In the genomic region with DNA sequence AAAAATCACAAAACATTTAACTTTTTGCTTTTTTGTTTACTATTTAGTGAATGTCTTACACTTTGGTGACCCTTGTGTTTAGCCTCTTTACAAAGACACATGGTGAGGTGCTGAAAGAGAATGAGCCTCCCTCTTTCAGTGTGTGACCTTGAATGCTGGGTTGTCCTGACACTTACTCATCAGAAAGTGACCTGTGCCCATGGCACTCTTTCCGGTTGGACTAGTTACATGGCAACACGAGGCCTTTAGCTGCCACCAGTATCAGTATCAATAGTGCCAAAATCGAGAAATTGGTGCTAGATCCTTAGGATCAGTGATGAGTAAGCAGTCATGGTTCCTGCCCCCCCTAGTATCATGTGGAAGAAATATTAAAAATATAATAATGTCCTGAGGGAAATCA, we compare ENCODE assay signal across 12 cellular contexts. TPM values are rescaled to one million over a fixed set of nuclear protein-coding genes. Genes with fewer than 3 reads are reported as not detected.
DNase-seq lines count a peak whose midpoint lies in the region; ATAC-seq and TF ChIP-seq lines count a peak whose summit lies in the region.
"Had no signal": no experiment of that assay in that cellular context is flagged by ENCODE, and none has a peak within 500 bp of the region (broad histone marks: within the 10 kb centered on the region; RNA-seq: fewer than 3 reads in every experiment).

No MANE protein-coding gene starts in this region.

- H3K36me3 ChIP-seq in tibial artery = peaks cover 0 to 13% (median 10%) of the 10 kb centered on the region in 3 donors

- peak overlapping the region; percentile 59 for H3K4me3 Mint-ChIP-seq in activated naive CD4-positive, alpha-beta T cell treated with anti-CD3 and anti-CD28 coated beads, Interleukin-2, amount 50 U/mL, for 24 hours
- H3K4me3 Mint-ChIP-seq in activated naive CD4-positive, alpha-beta T cell treated with anti-CD3 and anti-CD28 coated beads for 36 hours = no peak overlapping the region
- peak overlapping the region; percentile 38 for H3K4me3 Mint-ChIP-seq in activated CD8-positive, alpha-beta T cell treated with anti-CD3 and anti-CD28 coated beads, Interleukin-2, amount 10 ng/mL, durations not matched to agents 7 days and 5 days
- peak overlapping the region; percentile 21 for H3K4me3 Mint-ChIP-seq in memory B cell

- H3K4me1 Mint-ChIP-seq in activated naive CD4-positive, alpha-beta T cell treated with anti-CD3 and anti-CD28 coated beads, Interleukin-2, amount 50 U/mL, for 24 hours = peaks cover 8% of the 10 kb centered on the region
- H3K4me1 Mint-ChIP-seq in activated naive CD4-positive, alpha-beta T cell treated with anti-CD3 and anti-CD28 coated beads for 36 hours (ENCODE audit: low read depth) = peaks cover 6% of the 10 kb centered on the region
- H3K4me1 Mint-ChIP-seq in activated CD8-positive, alpha-beta T cell treated with anti-CD3 and anti-CD28 coated beads, Interleukin-2, amount 10 ng/mL, durations not matched to agents 7 days and 5 days (ENCODE audit: low read depth) = peaks cover 16% of the 10 kb centered on the region
- H3K4me1 Mint-ChIP-seq in memory B cell = peaks cover 6% of the 10 kb centered on the region

- H3K9me3 Mint-ChIP-seq in activated naive CD4-positive, alpha-beta T cell treated with anti-CD3 and anti-CD28 coated beads, Interleukin-2, amount 50 U/mL, for 24 hours = no peaks in the 10 kb centered on the region
- H3K9me3 Mint-ChIP-seq in activated naive CD4-positive, alpha-beta T cell treated with anti-CD3 and anti-CD28 coated beads for 36 hours = no peaks in the 10 kb centered on the region
- H3K9me3 Mint-ChIP-seq in activated CD8-positive, alpha-beta T cell treated with anti-CD3 and anti-CD28 coated beads, Interleukin-2, amount 10 ng/mL, durations not matched to agents 7 days and 5 days (ENCODE audit: insufficient read depth) = no peaks in the 10 kb centered on the region
- no peaks in the 10 kb centered on the region for H3K9me3 Mint-ChIP-seq in memory B cell
- H3K9me3 Mint-ChIP-seq: effector memory CD8-positive, alpha-beta T cell had no signal

- H3K27me3 Mint-ChIP-seq in activated naive CD4-positive, alpha-beta T cell treated with anti-CD3 and anti-CD28 coated beads, Interleukin-2, amount 50 U/mL, for 24 hours = no peaks in the 10 kb centered on the region
- no peaks in the 10 kb centered on the region for H3K27me3 Mint-ChIP-seq in activated naive CD4-positive, alpha-beta T cell treated with anti-CD3 and anti-CD28 coated beads for 36 hours (ENCODE audit: low read depth)
- H3K27me3 Mint-ChIP-seq in activated CD8-positive, alpha-beta T cell treated with anti-CD3 and anti-CD28 coated beads, Interleukin-2, amount 10 ng/mL, durations not matched to agents 7 days and 5 days (ENCODE audit: low read depth) = no peaks in the 10 kb centered on the region
- H3K27me3 Mint-ChIP-seq in memory B cell = no peaks in the 10 kb centered on the region
- H3K27me3 Mint-ChIP-seq: effector memory CD8-positive, alpha-beta T cell had no signal

- CTCF ChIA-PET in activated naive CD4-positive, alpha-beta T cell treated with anti-CD3 and anti-CD28 coated beads for 36 hours (lab: Charles Lee) = interaction anchor here (0.7 to 4.5 kb wide), 10 partner anchors 25 to 215 kb away, joined by 3 to 53 read pairs (median 4); no protein-coding TSS in a partner anchor
- CTCF ChIA-PET in activated CD8-positive, alpha-beta T cell treated with anti-CD3 and anti-CD28 coated beads, Interleukin-2, amount 10 ng/mL, durations not matched to agents 7 days and 5 days (lab: Charles Lee) = interaction anchor here (0.6 to 6.5 kb wide), 15 partner anchors 14 to 529 kb away, joined by 3 to 69 read pairs (median 3); a partner anchor contains a TSS

- peaks cover 2% of the 10 kb centered on the region for H3K36me3 Mint-ChIP-seq in activated naive CD4-positive, alpha-beta T cell treated with anti-CD3 and anti-CD28 coated beads, Interleukin-2, amount 50 U/mL, for 24 hours
- peaks cover 16% of the 10 kb centered on the region for H3K36me3 Mint-ChIP-seq in activated naive CD4-positive, alpha-beta T cell treated with anti-CD3 and anti-CD28 coated beads for 36 hours (ENCODE audit: low read depth)
- H3K36me3 Mint-ChIP-seq in activated CD8-positive, alpha-beta T cell treated with anti-CD3 and anti-CD28 coated beads, Interleukin-2, amount 10 ng/mL, durations not matched to agents 7 days and 5 days (ENCODE audit: low read depth) = peaks cover 8% of the 10 kb centered on the region
- peaks cover 2% of the 10 kb centered on the region for H3K36me3 Mint-ChIP-seq in memory B cell

- no peaks in the 10 kb centered on the region for H3K27me3 ChIP-seq in tibial artery
- H3K27me3 ChIP-seq: right lobe of liver had no signal

- intact Hi-C loops in activated naive CD4-positive, alpha-beta T cell treated with anti-CD3 and anti-CD28 coated beads for 36 hours (cut with micrococcal nuclease) = loop anchor here (1.0 to 5.0 kb wide), 3 partner anchors 216 to 661 kb away; a partner anchor contains a TSS
- intact Hi-C loops in tibial artery (cut with DNase I; ENCODE audit: low total_unique reads) = loop anchor here (2.0 to 5.0 kb wide), 3 partner anchors 129 to 215 kb away; no protein-coding TSS in a partner anchor

- ATAC-seq in activated CD8-positive, alpha-beta T cell treated with anti-CD3 and anti-CD28 coated beads, Interleukin-2, amount 10 ng/mL, durations not matched to agents 7 days and 5 days = no peak
- no peak for ATAC-seq in memory B cell (ENCODE audit: low read depth)
- no peak for ATAC-seq in GM19463 (IDR thresholded peaks at IDR 0.05; ENCODE audit: unreplicated experiment)
- no peak for ATAC-seq in HG02938 (IDR thresholded peaks at IDR 0.05; ENCODE audit: unreplicated experiment)
- ATAC-seq: effector memory CD8-positive, alpha-beta T cell had no signal

- POLR2A ChIA-PET in activated CD8-positive, alpha-beta T cell treated with anti-CD3 and anti-CD28 coated beads, Interleukin-2, amount 10 ng/mL, durations not matched to agents 7 days and 5 days (lab: Charles Lee) = interaction anchor here (0.8 to 2.3 kb wide), 2 partner anchors 95 to 151 kb away, joined by 3 to 14 read pairs; no protein-coding TSS in a partner anchor

- no peak overlapping the region for H3K27ac Mint-ChIP-seq in activated naive CD4-positive, alpha-beta T cell treated with anti-CD3 and anti-CD28 coated beads, Interleukin-2, amount 50 U/mL, for 24 hours
- no peak overlapping the region for H3K27ac Mint-ChIP-seq in activated naive CD4-positive, alpha-beta T cell treated with anti-CD3 and anti-CD28 coated beads for 36 hours
- peak overlapping the region; percentile 43 for H3K27ac Mint-ChIP-seq in activated CD8-positive, alpha-beta T cell treated with anti-CD3 and anti-CD28 coated beads, Interleukin-2, amount 10 ng/mL, durations not matched to agents 7 days and 5 days
- H3K27ac Mint-ChIP-seq in memory B cell = no peak overlapping the region

- H3K27ac ChIP-seq in tibial artery = peak overlapping the region; percentile 33 to 46
- H3K27ac ChIP-seq: right lobe of liver had no signal

- TF ChIP-seq CTCF in tibial artery (IDR thresholded peaks at IDR 0.05) = no peak

- H3K4me1 ChIP-seq in tibial artery = peaks cover 0 to 28% (median 13%) of the 10 kb centered on the region in 4 donors

- no peaks in the 10 kb centered on the region for H3K9me3 ChIP-seq in tibial artery
- H3K9me3 ChIP-seq: right lobe of liver had no signal

- no peak overlapping the region for H3K4me3 ChIP-seq in tibial artery
- H3K4me3 ChIP-seq: right lobe of liver had no signal

- DNase-seq in activated naive CD4-positive, alpha-beta T cell treated with anti-CD3 and anti-CD28 coated beads for 36 hours = no peak
- no peak for DNase-seq in activated CD8-positive, alpha-beta T cell treated with anti-CD3 and anti-CD28 coated beads, Interleukin-2, amount 10 ng/mL, durations not matched to agents 7 days and 5 days
- DNase-seq in memory B cell (ENCODE audit: low spot score in 2 of 2) (no peak), tibial artery (no peak)
- DNase-seq in effector CD4-positive, alpha-beta T cell = no peak

RNA-seq across cellular contexts. Expression of a gene that starts 1.7 kb away (rescaled TPM):
- 100 to 1,000 TPM in 1 of 2 experiments, 10 to 100 TPM in 1; 99.0 to 101 TPM for total RNA-seq in activated naive CD4-positive, alpha-beta T cell treated with anti-CD3 and anti-CD28 coated beads for 36 hours
- 10 to 100 TPM; 74.1 to 77.9 TPM for total RNA-seq in activated CD8-positive, alpha-beta T cell treated with anti-CD3 and anti-CD28 coated beads, Interleukin-2, amount 10 ng/mL, durations not matched to agents 7 days and 5 days

RNA-seq across cellular contexts. Expression of a gene that starts 38.2 kb away (rescaled TPM):
- not detected for total RNA-seq in activated naive CD4-positive, alpha-beta T cell treated with anti-CD3 and anti-CD28 coated beads for 36 hours
- not detected for total RNA-seq in activated CD8-positive, alpha-beta T cell treated with anti-CD3 and anti-CD28 coated beads, Interleukin-2, amount 10 ng/mL, durations not matched to agents 7 days and 5 days
- total RNA-seq: activated CD8-positive, alpha-beta memory T cell treated with anti-CD3 and anti-CD28 coated beads for 36 hours; mesenteric fat pad had no signal

RNA-seq across cellular contexts. Expression of a gene that starts 51.6 kb away (rescaled TPM):
- total RNA-seq in activated naive CD4-positive, alpha-beta T cell treated with anti-CD3 and anti-CD28 coated beads for 36 hours = 10 to 100 TPM; 37.6 to 41.0 TPM
- total RNA-seq in activated CD8-positive, alpha-beta T cell treated with anti-CD3 and anti-CD28 coated beads, Interleukin-2, amount 10 ng/mL, durations not matched to agents 7 days and 5 days = 10 to 100 TPM; 86.0 to 87.6 TPM
